ENCODE assay signal across 8 cellular contexts in the genomic region with DNA sequence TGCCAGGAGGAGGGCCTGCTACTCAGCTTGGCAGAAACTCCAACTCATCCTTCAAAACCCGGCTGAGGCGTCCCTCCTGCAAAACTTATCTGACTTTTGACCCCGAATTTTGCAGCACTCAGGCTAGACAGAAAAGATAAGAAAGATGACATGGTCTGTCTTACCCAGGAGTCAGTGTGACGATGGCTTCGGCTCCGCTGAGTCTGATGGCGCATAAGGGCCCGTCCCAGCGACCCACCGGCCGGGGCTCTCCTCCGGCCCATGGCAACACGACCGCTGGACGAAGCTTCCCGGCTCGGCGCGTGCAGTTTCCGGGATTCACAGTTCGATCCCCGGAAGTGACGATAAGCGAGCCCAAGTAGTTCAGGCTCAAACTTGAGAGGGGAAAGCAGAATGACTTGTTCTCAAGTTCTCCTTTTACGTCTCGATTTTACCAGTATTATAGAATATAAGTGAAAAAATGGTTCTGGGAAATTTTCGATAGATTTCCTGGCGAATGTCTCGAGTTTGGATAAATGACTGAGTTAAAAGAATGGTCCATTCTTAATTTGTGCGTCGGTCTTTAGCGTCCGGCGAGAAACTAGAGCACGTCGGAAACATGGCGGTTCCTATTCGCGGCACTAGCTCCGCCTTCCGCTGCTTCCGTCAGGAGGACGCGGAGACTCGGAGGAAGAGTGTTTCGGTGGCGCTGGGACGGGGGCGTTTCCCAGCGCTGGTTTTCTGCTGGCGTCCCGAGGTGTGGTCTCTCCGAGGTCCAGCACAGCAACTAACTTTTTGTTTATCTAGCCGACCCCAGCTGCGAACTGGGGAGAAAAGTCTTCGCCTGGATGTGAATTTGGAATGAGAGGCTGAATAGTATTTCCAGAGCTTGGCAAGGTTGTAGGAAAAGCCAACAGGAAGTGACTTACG. TPM values are rescaled to one million over a fixed set of nuclear protein-coding genes. Genes with fewer than 3 reads are reported as not detected.
DNase-seq lines count a peak whose midpoint lies in the region; ATAC-seq and TF ChIP-seq lines count a peak whose summit lies in the region.

A gene (minus strand): TSS at position 292 of the 909 bp plus-strand sequence. CDS start 29 bp downstream, at position 263.

- peaks cover 12 to 49% (median 25%) of the 10 kb centered on the region in 6 donors for H3K4me1 ChIP-seq in spleen

- no peaks in the 10 kb centered on the region for H3K27me3 ChIP-seq in spleen (replicated peaks in 1 of 7)

- H3K9me3 ChIP-seq in spleen: no peaks in the 10 kb centered on the region

- in situ Hi-C loops in GM18951 (cut with MboI; ENCODE audit: low sequenced_read_pairs, unreplicated experiment): no loop called here

- ATAC-seq in HG03196 (IDR thresholded peaks at IDR 0.05; ENCODE audit: unreplicated experiment): peak; percentile 87

- DNase-seq in AG08395 (ENCODE audit: low spot score) (peak; percentile 93), NCI-H345 treated with DMSO at 0.1 percent for 48 hours (lab: John Stamatoyannopoulos, UW; ENCODE audit: unreplicated experiment) (peak; percentile 99), inferior parietal cortex (ENCODE audit: extremely low spot score) (peak; percentile 97), spleen (peak; percentile 96)
- peak; percentile 71 to 79 (median 78) for DNase-seq in activated CD4-positive, CD25-positive, alpha-beta regulatory T cell (lab: John Stamatoyannopoulos, UW)
- peak; percentile 86 for DNase-seq in central memory CD4-positive, alpha-beta T cell

- peak; percentile 63 for TF ChIP-seq POLR2A in GM18951 (IDR thresholded peaks at IDR 0.05; ENCODE audit: extremely low read depth, insufficient read depth, insufficient read length)
- TF ChIP-seq POLR2A in spleen (IDR thresholded peaks at IDR 0.05): peak in 2 of 3 donors; percentile 39 to 60

- H3K27ac ChIP-seq in spleen: peak within 1 kb of the TSS; percentile 88 to 97 (median 92)

- peak within 1 kb of the TSS; percentile 82 to 95 (median 92) for H3K4me3 ChIP-seq in spleen

- peaks cover 0 to 27% (median 17%) of the 10 kb centered on the region in 6 donors for H3K36me3 ChIP-seq in spleen

- no peak for TF ChIP-seq CTCF in spleen (IDR thresholded peaks at IDR 0.05 in 8 of 11, conservative IDR thresholded peaks at IDR 0.05 in 3 of 11)

- intact Hi-C loops in spleen (cut with DNase I; ENCODE audit: low total_unique reads): loop anchor here (10.0 kb wide), 1 partner anchor 853 kb away; no protein-coding TSS in a partner anchor

- 0 to 1% (median 0%) methylated on average over 50 to 57 of the region's 57 CpGs for WGBS in spleen, 5 donors

RNA-seq across cellular contexts. Expression of the gene that starts here (rescaled TPM):
- total RNA-seq in spleen: 10 to 100 TPM; 33.1 to 58.0 (median 44.1) TPM
- 10 to 100 TPM; 10.8 to 26.3 (median 15.6) TPM for polyA plus RNA-seq in spleen

Comparison
In these comparisons a context has a peak if more than half of its experiments do, and no peak if none do; other contexts are left out.
1. Peak in every context shown above with its lines: DNase-seq, ATAC-seq, H3K4me3 ChIP-seq and H3K27ac ChIP-seq.